24 cellular contexts compared by ENCODE assay signal in the genomic region with DNA sequence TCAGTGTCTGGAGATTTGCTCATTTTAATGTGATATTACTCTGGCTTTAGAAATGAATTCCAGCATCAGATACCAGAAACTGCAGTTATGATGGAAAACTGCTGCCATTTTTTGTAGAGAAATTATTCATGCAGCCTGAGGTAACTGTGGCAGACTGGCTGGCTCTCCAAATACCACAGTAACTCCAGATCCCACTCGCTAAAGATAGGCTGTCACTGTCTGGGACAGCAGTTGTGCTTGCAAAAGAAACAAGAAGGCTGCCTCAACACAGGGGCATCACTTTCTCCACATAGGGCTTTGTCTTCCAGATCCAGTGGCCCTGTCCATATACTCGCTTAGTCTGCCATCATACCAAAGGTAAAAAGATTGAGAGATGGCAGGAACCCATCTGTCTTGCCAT.
"Had no signal": no experiment of that assay in that cellular context is flagged by ENCODE, and none has a peak within 500 bp of the region (broad histone marks: within the 10 kb centered on the region; RNA-seq: fewer than 3 reads in every experiment).

No MANE protein-coding gene starts in this region.

- ATAC-seq: esophagus mucosa; heart left ventricle; lower lobe of right lung; naive thymus-derived CD4-positive, alpha-beta T cell; psoas muscle; right lobe of liver; stimulated activated naive B cell treated with anti-CD40 and anti-IgM and Interleukin-4, amounts not matched to agents 10 μg/mL and 1 μg/mL and 100 μg/mL, for 72 hours; stimulated activated naive CD8-positive, alpha-beta T cell treated with anti-CD3 and anti-CD28 coated beads, Interleukin-15, amount 100 ng/mL, for 72 hours; upper lobe of right lung had no signal

- H3K4me3 Mint-ChIP-seq: memory B cell; naive thymus-derived CD4-positive, alpha-beta T cell; stimulated activated naive B cell treated with anti-CD40 and anti-IgM and Interleukin-4, amounts not matched to agents 10 μg/mL and 1 μg/mL and 100 μg/mL, for 72 hours; stimulated activated naive CD8-positive, alpha-beta T cell treated with anti-CD3 and anti-CD28 coated beads, Interleukin-15, amount 100 ng/mL, for 72 hours had no signal

- H3K27me3 ChIP-seq: heart left ventricle, neutrophil, right lobe of liver, testis, tibial nerve, upper lobe of right lung, vagina had no signal

- H3K4me1 ChIP-seq: heart left ventricle, left ventricle myocardium inferior, psoas muscle, right lobe of liver, testis, tibial nerve, vagina had no signal

- H3K9me3 ChIP-seq: heart left ventricle, left ventricle myocardium inferior, lower lobe of right lung, neutrophil, psoas muscle, right lobe of liver, testis, tibial nerve, upper lobe of right lung, vagina had no signal

- H3K27me3 Mint-ChIP-seq: naive thymus-derived CD4-positive, alpha-beta T cell; stimulated activated naive CD8-positive, alpha-beta T cell treated with anti-CD3 and anti-CD28 coated beads, Interleukin-15, amount 100 ng/mL, for 72 hours had no signal

- H3K4me1 Mint-ChIP-seq: memory B cell; stimulated activated naive B cell treated with anti-CD40 and anti-IgM and Interleukin-4, amounts not matched to agents 10 μg/mL and 1 μg/mL and 100 μg/mL, for 72 hours; stimulated activated naive CD8-positive, alpha-beta T cell treated with anti-CD3 and anti-CD28 coated beads, Interleukin-15, amount 100 ng/mL, for 72 hours had no signal

- H3K36me3 Mint-ChIP-seq: memory B cell; stimulated activated naive B cell treated with anti-CD40 and anti-IgM and Interleukin-4, amounts not matched to agents 10 μg/mL and 1 μg/mL and 100 μg/mL, for 72 hours had no signal

- H3K9me3 Mint-ChIP-seq: memory B cell; naive thymus-derived CD4-positive, alpha-beta T cell; stimulated activated naive CD8-positive, alpha-beta T cell treated with anti-CD3 and anti-CD28 coated beads, Interleukin-15, amount 100 ng/mL, for 72 hours had no signal

- H3K4me3 ChIP-seq: coronary artery, heart left ventricle, left ventricle myocardium inferior, lower lobe of right lung, psoas muscle, right lobe of liver, testis, tibial nerve, upper lobe of right lung, vagina had no signal

- H3K27ac ChIP-seq: coronary artery, heart left ventricle, left ventricle myocardium inferior, lower lobe of right lung, neutrophil, psoas muscle, right lobe of liver, testis, tibial nerve, upper lobe of right lung, vagina had no signal

- FAIRE-seq: frontal cortex, keratinocyte had no signal

- H3K27ac Mint-ChIP-seq: memory B cell; stimulated activated naive CD8-positive, alpha-beta T cell treated with anti-CD3 and anti-CD28 coated beads, Interleukin-15, amount 100 ng/mL, for 72 hours had no signal

- H3K36me3 ChIP-seq: heart left ventricle, left ventricle myocardium inferior, lower lobe of right lung, neutrophil, right lobe of liver, upper lobe of right lung, vagina had no signal

- DNase-seq: effector CD4-positive, alpha-beta T cell; heart left ventricle; hippocampal formation; left ventricle myocardium inferior; lower lobe of right lung; midbrain; naive thymus-derived CD4-positive, alpha-beta T cell; psoas muscle; retina; right lobe of liver; stimulated activated CD4-positive, alpha-beta T cell treated with anti-CD3 and anti-CD28 coated beads, Interleukin-2, amount 100 ng/mL, for 24 hours; stimulated activated CD4-positive, alpha-beta T cell treated with anti-CD3 and anti-CD28 coated beads, Interleukin-4, amount 100 ng/mL, for 4 hours; stimulated activated naive B cell treated with anti-CD40 and anti-IgM and Interleukin-4, amounts not matched to agents 10 μg/mL and 1 μg/mL and 100 μg/mL, for 72 hours; stimulated activated naive CD8-positive, alpha-beta T cell treated with anti-CD3 and anti-CD28 coated beads, Interleukin-15, amount 100 ng/mL, for 72 hours; testis; upper lobe of right lung had no signal
